Comparison of ENCODE assay signal across 22 cellular contexts in genomic region chr10:49446031-49446430, GRCh38. TPM values are rescaled to one million over a fixed set of nuclear protein-coding genes. Genes with fewer than 3 reads are reported as not detected.
DNase-seq lines count a peak whose midpoint lies in the region; ATAC-seq and TF ChIP-seq lines count a peak whose summit lies in the region.
"Had no signal": no experiment of that assay in that cellular context is flagged by ENCODE, and none has a peak within 500 bp of the region (broad histone marks: within the 10 kb centered on the region; RNA-seq: fewer than 3 reads in every experiment).

No MANE protein-coding gene starts in this region.

- DNase-seq in HFF-Myc (ENCODE audit: extremely low read depth, low read depth) (peak; percentile 38), RPMI7951 (ENCODE audit: low read depth) (peak; percentile 45), fibroblast of gingiva (ENCODE audit: low read depth) (peak; percentile 7), GF-D8 (lab: John Stamatoyannopoulos, UW) (no peak), GM19240 (ENCODE audit: insufficient read length, low spot score) (no peak), NCI-H2227 (lab: John Stamatoyannopoulos, UW; ENCODE audit: unreplicated experiment) (no peak)
- DNase-seq in stimulated activated naive CD8-positive, alpha-beta T cell treated with anti-CD3 and anti-CD28 coated beads, Interleukin-15, Interleukin-2, amounts not matched to agents 100 U/mL and 50 U/mL, for 24 hours: peak; percentile 14
- DNase-seq: activated gamma-delta T cell, colonic mucosa, Karpas-422, mesendoderm, natural killer cell, NCI-H146, NCI-H2227 treated with DMSO at 0.1 percent for 48 hours, small intestine, T-cell had no signal

- H3K4me3 ChIP-seq in HFF-Myc (replicated peaks; ENCODE audit: low read depth, low read length): no peak overlapping the region
- H3K4me3 ChIP-seq: BLaER1 treated with 17β-estradiol and CSF1 and Interleukin-3, amounts not matched to agents 10 nM and 100 nM; colonic mucosa; hepatocyte; tibial nerve had no signal

- no peak for TF ChIP-seq CTCF in HFF-Myc (IDR thresholded peaks at IDR 0.05; ENCODE audit: low read depth, low read length, missing control alignments)

- no peak for ATAC-seq in stimulated activated naive CD8-positive, alpha-beta T cell treated with anti-CD3 and anti-CD28 coated beads, Interleukin-15, Interleukin-2, amounts not matched to agents 100 U/mL and 50 U/mL, for 24 hours
- ATAC-seq: T-cell had no signal

RNA-seq across cellular contexts. Expression of gene DRGX, which starts 50.1 kb away (rescaled TPM):
- total RNA-seq in RPMI7951 (2014; rRNA removed; shearing (Covaris generic)): not detected in 2 replicates
- total RNA-seq: endothelial cell of umbilical vein, H1, hepatocyte, kidney epithelial cell, natural killer cell, T-cell, tibial nerve had no signal

Comparison
In these comparisons a context has a peak if more than half of its experiments do, and no peak if none do; other contexts are left out.
1. DNase-seq: peak in HFF-Myc (single experiment), RPMI7951 (single experiment), fibroblast of gingiva (single experiment) and stimulated activated naive CD8-positive, alpha-beta T cell treated with anti-CD3 and anti-CD28 coated beads, Interleukin-15, Interleukin-2, amounts not matched to agents 100 U/mL and 50 U/mL, for 24 hours (single experiment); none in GF-D8 (single experiment), GM19240 (single experiment) and NCI-H2227 (single experiment).